In the genomic region with DNA sequence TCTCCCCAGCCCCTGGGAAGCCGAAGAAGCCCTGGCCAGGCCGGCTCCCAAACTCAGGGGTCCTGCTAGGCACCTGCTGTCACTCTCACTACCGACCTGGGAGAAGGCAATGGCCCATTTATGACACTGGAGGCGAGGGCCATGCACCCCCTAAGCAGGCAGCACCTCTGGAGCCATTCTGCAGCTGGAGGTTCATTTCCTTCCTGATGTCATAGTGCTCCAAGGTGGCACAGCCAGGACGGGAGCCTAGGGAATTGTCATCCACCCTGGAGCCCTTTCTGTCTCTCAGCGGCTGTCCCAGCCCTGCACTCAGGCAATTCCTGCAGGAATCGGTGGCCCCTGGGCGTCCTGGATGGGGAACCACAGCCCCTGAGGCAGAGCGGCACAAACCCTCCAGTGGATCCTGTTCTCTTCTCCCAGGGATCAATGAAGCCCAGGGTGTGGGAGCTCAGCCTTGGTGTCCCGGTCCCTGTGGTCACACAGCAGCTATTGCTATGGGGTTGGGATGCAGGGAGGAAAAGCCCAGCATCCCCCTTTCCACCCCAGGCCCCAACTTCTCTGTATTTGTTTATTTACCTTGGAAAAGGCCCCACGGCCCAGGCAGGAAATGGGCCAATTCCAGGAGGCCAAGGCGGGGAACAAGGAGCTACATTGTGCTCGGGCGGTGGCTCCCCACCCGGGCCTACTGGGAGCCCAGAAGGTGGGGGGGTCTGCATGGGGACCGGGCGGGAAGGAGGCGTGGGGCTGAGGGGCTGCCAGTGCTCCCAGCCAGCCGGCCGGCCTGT, we compare ENCODE assay signal across 10 cellular contexts. TPM values are rescaled to one million over a fixed set of nuclear protein-coding genes. Genes with fewer than 3 reads are reported as not detected.
"Had no signal": no experiment of that assay in that cellular context is flagged by ENCODE, and none has a peak within 500 bp of the region (broad histone marks: within the 10 kb centered on the region; RNA-seq: fewer than 3 reads in every experiment).

No MANE protein-coding gene starts in this region.

RNA-seq across cellular contexts. Expression of gene TRIM74, which starts 20.6 kb away (rescaled TPM):
- total RNA-seq: pulmonary artery endothelial cell, SJSA1 had no signal
- polyA plus RNA-seq: keratinocyte had no signal

RNA-seq across cellular contexts. Expression of gene SPDYE8, which starts 39.7 kb away (rescaled TPM):
- total RNA-seq: activated naive CD4-positive, alpha-beta T cell treated with anti-CD3 and anti-CD28 coated beads, Interleukin-2, amount 50 U/mL, for 72 hours; cardiac muscle cell; dermis blood vessel endothelial cell; occipital lobe; pulmonary artery endothelial cell; spleen; T-helper 17 cell had no signal
- polyA plus RNA-seq: keratinocyte, lung, spleen had no signal
